In genomic region chr6:12288844-12289654, GRCh38 we compare ENCODE assay signal across 8 cellular contexts. TPM values are rescaled to one million over a fixed set of nuclear protein-coding genes. Genes with fewer than 3 reads are reported as not detected.
A peak's percentile ranks its signal among the peaks of the same experiment; 100 is the strongest.
DNase-seq lines count a peak whose midpoint lies in the region; ATAC-seq, FAIRE-seq and TF ChIP-seq lines count a peak whose summit lies in the region.

No MANE protein-coding gene starts in this region.

- TF ChIP-seq POLR2A in uterus (IDR thresholded peaks at IDR 0.05): no peak

- ATAC-seq in omental fat pad (ENCODE audit: low FRiP score) (no peak), HG02588 (IDR thresholded peaks at IDR 0.05; ENCODE audit: unreplicated experiment) (no peak)

- peak overlapping the region; percentile 32 to 35 for H3K4me3 ChIP-seq in uterus

- peak overlapping the region; percentile 38 to 47 for H3K27ac ChIP-seq in uterus

- FAIRE-seq in frontal cortex (lab: Jason Lieb, UNC): no peak

- H3K36me3 ChIP-seq in uterus: no peaks in the 10 kb centered on the region

- TF ChIP-seq CTCF in omental fat pad (IDR thresholded peaks at IDR 0.05) (peak in 1 of 3 donors; percentile 35), uterus (IDR thresholded peaks at IDR 0.05) (peak; percentile 41 to 59 (median 48))

- DNase-seq in COLO829 (ENCODE audit: low spot score) (peak; percentile 65), HEK293T (ENCODE audit: extremely low spot score) (peak; percentile 63), OCI-M1 (lab: John Stamatoyannopoulos, UW) (peak; percentile 85), frontal cortex (ENCODE audit: low spot score in 2 of 2) (peak; percentile 39 to 44), omental fat pad (ENCODE audit: low spot score) (peak; percentile 40), uterus (peak in 1 of 2 donors; percentile 25)
- peak; percentile 45 for DNase-seq in activated T-helper 1 cell treated with anti-CD3 and anti-CD28 coated beads, Interleukin-12 subunit alpha, Interleukin-12 subunit beta, Interleukin-2, Interleukin-4 antibody, amounts not matched to agents 30 ng/mL and 10 ng/mL and 1 ng/mL, durations not matched to agents 14 hours and 24 hours and 36 hours (ENCODE audit: low spot score)

- no peaks in the 10 kb centered on the region for H3K27me3 ChIP-seq in uterus

- CTCF ChIA-PET in HEK293T (lab: Yijun Ruan, JAX): interaction anchor here (0.6 to 4.5 kb wide), 20 partner anchors 9 to 705 kb away, joined by 3 to 53 read pairs (median 4); no protein-coding TSS in a partner anchor

- POLR2A ChIA-PET in HEK293T (lab: Yijun Ruan, JAX): no interaction called here

- intact Hi-C loops in activated T-helper 1 cell treated with anti-CD3 and anti-CD28 coated beads, Interleukin-12 subunit alpha, Interleukin-12 subunit beta, Interleukin-2, Interleukin-4 antibody, amounts not matched to agents 30 ng/mL and 10 ng/mL and 1 ng/mL, durations not matched to agents 14 hours and 24 hours and 36 hours (cut with micrococcal nuclease): loop anchor here (1.0 to 2.0 kb wide), 8 partner anchors 48 to 704 kb away; partner anchors contain the start of gene HIVEP1
- intact Hi-C loops in uterus (cut with DNase I; ENCODE audit: low total_unique reads): no loop called here

- no peak overlapping the region for H3K27ac Mint-ChIP-seq in activated T-helper 1 cell treated with anti-CD3 and anti-CD28 coated beads, Interleukin-12 subunit alpha, Interleukin-12 subunit beta, Interleukin-2, Interleukin-4 antibody, amounts not matched to agents 30 ng/mL and 10 ng/mL and 1 ng/mL, durations not matched to agents 14 hours and 24 hours and 36 hours

- peaks cover 18% of the 10 kb centered on the region for H3K4me1 Mint-ChIP-seq in activated T-helper 1 cell treated with anti-CD3 and anti-CD28 coated beads, Interleukin-12 subunit alpha, Interleukin-12 subunit beta, Interleukin-2, Interleukin-4 antibody, amounts not matched to agents 30 ng/mL and 10 ng/mL and 1 ng/mL, durations not matched to agents 14 hours and 24 hours and 36 hours (ENCODE audit: low read depth)

- H3K4me3 Mint-ChIP-seq in activated T-helper 1 cell treated with anti-CD3 and anti-CD28 coated beads, Interleukin-12 subunit alpha, Interleukin-12 subunit beta, Interleukin-2, Interleukin-4 antibody, amounts not matched to agents 30 ng/mL and 10 ng/mL and 1 ng/mL, durations not matched to agents 14 hours and 24 hours and 36 hours: peak overlapping the region; percentile 81

- no peaks in the 10 kb centered on the region for H3K4me1 ChIP-seq in uterus

- peaks cover 30% of the 10 kb centered on the region for H3K27me3 Mint-ChIP-seq in activated T-helper 1 cell treated with anti-CD3 and anti-CD28 coated beads, Interleukin-12 subunit alpha, Interleukin-12 subunit beta, Interleukin-2, Interleukin-4 antibody, amounts not matched to agents 30 ng/mL and 10 ng/mL and 1 ng/mL, durations not matched to agents 14 hours and 24 hours and 36 hours (ENCODE audit: insufficient read depth)

- H3K9me3 ChIP-seq in uterus: no peaks in the 10 kb centered on the region

- H3K36me3 Mint-ChIP-seq in activated T-helper 1 cell treated with anti-CD3 and anti-CD28 coated beads, Interleukin-12 subunit alpha, Interleukin-12 subunit beta, Interleukin-2, Interleukin-4 antibody, amounts not matched to agents 30 ng/mL and 10 ng/mL and 1 ng/mL, durations not matched to agents 14 hours and 24 hours and 36 hours (ENCODE audit: low read depth): no peaks in the 10 kb centered on the region

- H3K9me3 Mint-ChIP-seq in activated T-helper 1 cell treated with anti-CD3 and anti-CD28 coated beads, Interleukin-12 subunit alpha, Interleukin-12 subunit beta, Interleukin-2, Interleukin-4 antibody, amounts not matched to agents 30 ng/mL and 10 ng/mL and 1 ng/mL, durations not matched to agents 14 hours and 24 hours and 36 hours: no peaks in the 10 kb centered on the region

TF ChIP-seq in HEK293T, 16 proteins besides CTCF, POLR2A, EP300 and RAD21:
- TF ChIP-seq ELF4 (IDR thresholded peaks at IDR 0.05) (no peak), FOXM1 (IDR thresholded peaks at IDR 0.05; ENCODE audit: borderline replicate concordance) (no peak), ARNT (IDR thresholded peaks at IDR 0.05) (no peak), ZNF384 (IDR thresholded peaks at IDR 0.05) (peak; percentile 52)

RNA-seq across cellular contexts. Expression of gene EDN1, which starts 1.1 kb away (rescaled TPM):
- total RNA-seq in activated T-helper 1 cell treated with anti-CD3 and anti-CD28 coated beads, Interleukin-12 subunit alpha, Interleukin-12 subunit beta, Interleukin-2, Interleukin-4 antibody, amounts not matched to agents 30 ng/mL and 10 ng/mL and 1 ng/mL, durations not matched to agents 14 hours and 24 hours and 36 hours: 0.12 and 0.36 TPM in 2 replicates
- total RNA-seq in frontal cortex (4.9 TPM), omental fat pad (10 to 100 TPM in 2 of 4 donors, 1 to 10 TPM in 2; 3.6 to 38.4 (median 20.1) TPM), uterus (10 to 100 TPM in 2 of 4 donors, 1 to 10 TPM in 2; 2.8 to 13.8 (median 7.7) TPM)
